In genomic region chr6:29671026-29671425, GRCh38 we compare ENCODE assay signal across 9 cellular contexts. TPM values are rescaled to one million over a fixed set of nuclear protein-coding genes. Genes with fewer than 3 reads are reported as not detected.
"Had no signal": no experiment of that assay in that cellular context is flagged by ENCODE, and none has a peak within 500 bp of the region (broad histone marks: within the 10 kb centered on the region; RNA-seq: fewer than 3 reads in every experiment).

No MANE protein-coding gene starts in this region.

- H2AFZ ChIP-seq: GM23248 had no signal

- DNase-seq: GM23248, GOT3, H9, HCEC 1CT, IMR-90 had no signal

- H3K27ac ChIP-seq: GM23248 had no signal

- H3K4me3 ChIP-seq: GM23248, K562 had no signal

- ATAC-seq: K562 had no signal

- H3K9ac ChIP-seq: GM23248 had no signal

- FAIRE-seq: H54, HTR-8/SVneo, K562 had no signal

RNA-seq across cellular contexts. Expression of gene ZFP57, which starts 9.9 kb away (rescaled TPM):
- total RNA-seq: GM23248, HT-29, IMR-90 had no signal
- polyA plus RNA-seq: GM23248, IMR-90 had no signal

RNA-seq across cellular contexts. Expression of gene MOG, which starts 14.1 kb away (rescaled TPM):
- total RNA-seq: GM23248, HT-29, IMR-90, K562 had no signal
- polyA plus RNA-seq: GM23248, IMR-90, K562 had no signal

RNA-seq across cellular contexts. Expression of gene HLA-F, which starts 52.2 kb away (rescaled TPM):
- total RNA-seq: IMR-90 had no signal
- polyA plus RNA-seq: IMR-90 had no signal
